ENCODE assay signal across 21 cellular contexts in the genomic region with DNA sequence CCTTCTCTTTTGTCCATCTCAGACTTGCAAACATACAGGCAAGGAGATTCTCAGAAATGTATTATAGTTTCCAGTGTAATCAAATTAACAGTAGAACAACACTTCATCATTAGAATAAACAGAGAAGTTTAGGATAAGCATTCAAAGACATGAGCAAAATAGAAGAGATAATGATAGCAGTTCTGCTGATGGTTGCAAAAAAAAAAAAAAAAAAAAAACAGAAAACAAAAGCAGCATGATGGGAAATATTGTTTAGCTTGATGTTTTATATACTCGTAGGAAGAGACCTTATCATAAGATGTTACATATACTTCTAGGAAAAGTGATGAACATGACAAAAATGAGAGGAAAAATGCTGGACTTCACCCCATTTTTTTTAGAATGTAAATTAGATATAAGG.
A peak's percentile ranks its signal among the peaks of the same experiment; 100 is the strongest.
DNase-seq lines count a peak whose midpoint lies in the region; ATAC-seq, FAIRE-seq and TF ChIP-seq lines count a peak whose summit lies in the region.
"Had no signal": no experiment of that assay in that cellular context is flagged by ENCODE, and none has a peak within 500 bp of the region (broad histone marks: within the 10 kb centered on the region; RNA-seq: fewer than 3 reads in every experiment).

No MANE protein-coding gene starts in this region.

- H3K4ac ChIP-seq in H1 (replicated peaks; ENCODE audit: insufficient read length, low read depth, low read length), result no peak overlapping the region

- POLR2A ChIA-PET in H1 (lab: Charles Lee; ENCODE audit: partially characterized antibody), result no interaction called here

- no peak overlapping the region for H2BK12ac ChIP-seq in H1 (ENCODE audit: low read depth, low read length)

- intact Hi-C loops in esophagus muscularis mucosa (cut with DNase I), result no loop called here

- H3K4me1 Mint-ChIP-seq in GM23338, result peaks cover 11% of the 10 kb centered on the region
- H3K4me1 Mint-ChIP-seq: B cell; CD4-positive, CD25-positive, alpha-beta regulatory T cell had no signal

- H3K4me3 ChIP-seq in GM23338 (no peak overlapping the region), HUES6 (ENCODE audit: low read depth, low read length) (no peak overlapping the region), H1 (ENCODE audit: extremely low read depth in 1 of 4, insufficient read depth in 2 of 4, low read depth in 3 of 4, low read length in 4 of 4) (no peak overlapping the region), esophagus muscularis mucosa (no peak overlapping the region)
- H3K4me3 ChIP-seq: BLaER1, GM12878, GM23248 had no signal

- no peak for TF ChIP-seq CTCF in GM23338 (conservative IDR thresholded peaks at IDR 0.05; ENCODE audit: low read depth in 2 of 2)
- TF ChIP-seq CTCF in H1 (IDR thresholded peaks at IDR 0.05; ENCODE audit: control extremely low read depth in 1 of 3, insufficient read depth in 1 of 3, low read depth in 1 of 3, low read length in 3 of 3), result no peak
- TF ChIP-seq CTCF in esophagus muscularis mucosa (IDR thresholded peaks at IDR 0.05), result no peak

- WGBS in H1 (ENCODE audit: extremely low coverage in 1 of 2, insufficient coverage in 1 of 2, insufficient read length in 1 of 2, insufficient replicate concordance in 2 of 2, low coverage in 1 of 2, low lambda C conversion rate in 2 of 2, missing lambda C conversion rate in 1 of 2), 2 experiments, result 85% methylated on average over 1 of the region's 1 CpG; no CpG with 5 or more reads in 1 of the 2 experiments
- 85% methylated on average over 1 of the region's 1 CpG for WGBS in esophagus muscularis mucosa

- H3K36me3 ChIP-seq in GM23338 (ENCODE audit: insufficient read depth) (no peaks in the 10 kb centered on the region), HUES6 (ENCODE audit: control insufficient read depth, insufficient read depth, low read length) (no peaks in the 10 kb centered on the region), H1 (ENCODE audit: control insufficient read depth in 2 of 4, insufficient read depth in 4 of 4, low read length in 3 of 4) (no peaks in the 10 kb centered on the region), esophagus muscularis mucosa (no peaks in the 10 kb centered on the region)
- H3K36me3 ChIP-seq: BLaER1 had no signal

- H3K27ac Mint-ChIP-seq in GM23338, result no peak overlapping the region
- H3K27ac Mint-ChIP-seq: B cell; CD4-positive, CD25-positive, alpha-beta regulatory T cell; CD8-positive, alpha-beta T cell had no signal

- no peaks in the 10 kb centered on the region for H3K9me2 ChIP-seq in GM23338 (ENCODE audit: insufficient read depth)

- H2BK20ac ChIP-seq in H1 (ENCODE audit: low read length), result no peak overlapping the region

- TF ChIP-seq RAD21 in H1 (IDR thresholded peaks at IDR 0.05 in 1 of 2, conservative IDR thresholded peaks at IDR 0.05 in 1 of 2; ENCODE audit: low read depth in 2 of 2, low read length in 2 of 2), result no peak

- H3K4me2 ChIP-seq in GM23338, result no peak overlapping the region
- no peak overlapping the region for H3K4me2 ChIP-seq in H1 (ENCODE audit: insufficient read depth in 1 of 2, low read depth in 2 of 2, low read length in 2 of 2)
- H3K4me2 ChIP-seq: BLaER1 had no signal

- no peak for TF ChIP-seq EP300 in H1 (IDR thresholded peaks at IDR 0.05; ENCODE audit: borderline replicate concordance in 1 of 2, low read depth in 2 of 2, low read length in 2 of 2)
- no peak for TF ChIP-seq EP300 in esophagus muscularis mucosa (IDR thresholded peaks at IDR 0.05)

- no peaks in the 10 kb centered on the region for H3K36me3 Mint-ChIP-seq in GM23338 (ENCODE audit: low read depth)
- H3K36me3 Mint-ChIP-seq: CD8-positive, alpha-beta T cell had no signal

- H4K20me1 ChIP-seq in GM23338 (replicated peaks; ENCODE audit: insufficient read depth), result no peaks in the 10 kb centered on the region
- no peaks in the 10 kb centered on the region for H4K20me1 ChIP-seq in H1 (replicated peaks in 1 of 2; ENCODE audit: control insufficient read depth in 1 of 2, insufficient read depth in 2 of 2, low read length in 2 of 2)
- H4K20me1 ChIP-seq: BLaER1 had no signal

- H4K5ac ChIP-seq in H1 (ENCODE audit: insufficient read length, low read depth, low read length), result no peak overlapping the region

- H3K79me1 ChIP-seq in H1 (ENCODE audit: low read depth, low read length), result no peaks in the 10 kb centered on the region

- H3K9ac ChIP-seq in HUES6 (ENCODE audit: low read length) (no peak overlapping the region), H1 (replicated peaks in 1 of 4; ENCODE audit: extremely low read depth in 1 of 4, low read depth in 3 of 4, low read length in 3 of 4) (no peak overlapping the region)
- H3K9ac ChIP-seq: BLaER1, GM23248 had no signal

- no peak overlapping the region for H2BK120ac ChIP-seq in H1 (replicated peaks; ENCODE audit: low read depth, low read length)

- no peaks in the 10 kb centered on the region for H3K9me3 ChIP-seq in HUES6 (ENCODE audit: control insufficient read depth, insufficient read depth, low read depth, low read length)
- H3K9me3 ChIP-seq in H1 (ENCODE audit: insufficient read depth in 2 of 2, low read depth in 1 of 2, low read length in 1 of 2), result no peaks in the 10 kb centered on the region
- no peaks in the 10 kb centered on the region for H3K9me3 ChIP-seq in esophagus muscularis mucosa
- H3K9me3 ChIP-seq: BLaER1, Caco-2 had no signal

- H3K9me3 Mint-ChIP-seq in GM23338, result no peaks in the 10 kb centered on the region

- H3K27me3 ChIP-seq in GM23338 (ENCODE audit: insufficient read depth) (no peaks in the 10 kb centered on the region), HUES6 (ENCODE audit: control insufficient read depth, insufficient read depth, low read length) (no peaks in the 10 kb centered on the region), H1 (replicated peaks in 1 of 4; ENCODE audit: control insufficient read depth in 3 of 4, extremely low read depth in 1 of 4, insufficient read depth in 3 of 4, low read length in 3 of 4) (no peaks in the 10 kb centered on the region), esophagus muscularis mucosa (no peaks in the 10 kb centered on the region)
- H3K27me3 ChIP-seq: BLaER1 had no signal

- H3F3A ChIP-seq in GM23338 (replicated peaks; ENCODE audit: low read depth), result no peaks in the 10 kb centered on the region

- H3K27ac ChIP-seq in GM23338 (ENCODE audit: low read depth) (no peak overlapping the region), HUES6 (ENCODE audit: low read depth, low read length) (peak overlapping the region; percentile 18; the same call in 1 of the 2 replicates), H1 (ENCODE audit: low read depth, low read length) (no peak overlapping the region), esophagus muscularis mucosa (replicated peaks in 1 of 4) (no peak overlapping the region)
- H3K27ac ChIP-seq: BLaER1, C4-2B, GM23248 had no signal

- ATAC-seq in GM23338 (no peak), HG03565 (IDR thresholded peaks at IDR 0.05; ENCODE audit: unreplicated experiment) (no peak)
- ATAC-seq: CD8-positive, alpha-beta T cell; GM12878 had no signal

- H3K27me3 Mint-ChIP-seq in GM23338 (ENCODE audit: insufficient read depth, low read depth, poor library complexity), result no peaks in the 10 kb centered on the region
- H3K27me3 Mint-ChIP-seq: B cell; CD4-positive, CD25-positive, alpha-beta regulatory T cell had no signal

- H3K23ac ChIP-seq in H1 (ENCODE audit: insufficient read length), result no peak overlapping the region

- no peaks in the 10 kb centered on the region for H3K23me2 ChIP-seq in H1 (ENCODE audit: low read depth, low read length)

- H3K79me2 ChIP-seq in GM23338 (replicated peaks; ENCODE audit: insufficient read depth) (no peaks in the 10 kb centered on the region), H1 (ENCODE audit: control insufficient read depth in 1 of 2, insufficient read depth in 2 of 2, low read length in 2 of 2) (no peaks in the 10 kb centered on the region)

- no peak overlapping the region for H3K18ac ChIP-seq in H1 (ENCODE audit: extremely low read depth, low read length)

- TF ChIP-seq POLR2A in H1 (IDR thresholded peaks at IDR 0.05; ENCODE audit: control extremely low read depth in 1 of 2, low read depth in 2 of 2, low read length in 2 of 2) (no peak), esophagus muscularis mucosa (IDR thresholded peaks at IDR 0.05; ENCODE audit: low read depth) (no peak)

- H2BK5ac ChIP-seq in H1 (ENCODE audit: low read depth, low read length), result no peak overlapping the region

- no peak overlapping the region for H3K56ac ChIP-seq in H1 (replicated peaks; ENCODE audit: insufficient read length, low read depth, low read length)

- no peak overlapping the region for H4K8ac ChIP-seq in H1 (ENCODE audit: extremely low read depth, insufficient read depth, low read length)

- CTCF ChIA-PET in H1 (lab: Charles Lee; ENCODE audit: partially characterized antibody), result no interaction called here

- H2AFZ ChIP-seq in GM23338, result peak overlapping the region; percentile 61; the same call in 1 of the 2 replicates
- no peak overlapping the region; the same call in 1 of the 2 replicates for H2AFZ ChIP-seq in H1 (ENCODE audit: low read length)
- H2AFZ ChIP-seq: GM23248 had no signal

- no peak overlapping the region for H3K4me3 Mint-ChIP-seq in GM23338
- H3K4me3 Mint-ChIP-seq: B cell; CD4-positive, CD25-positive, alpha-beta regulatory T cell; CD8-positive, alpha-beta T cell had no signal

- no peak overlapping the region for H4K91ac ChIP-seq in H1 (replicated peaks; ENCODE audit: insufficient read length, low read length)

- H3K14ac ChIP-seq in H1 (ENCODE audit: insufficient read length), result no peak overlapping the region

- FAIRE-seq in H1 (lab: Jason Lieb, UNC), result no peak
- FAIRE-seq: GM12878, GM19239, H54 had no signal

- H3K4me1 ChIP-seq in GM23338 (ENCODE audit: insufficient read depth), result peaks cover 7% of the 10 kb centered on the region; the same call in 1 of the 2 replicates
- peaks cover 8% of the 10 kb centered on the region for H3K4me1 ChIP-seq in HUES6 (ENCODE audit: control insufficient read depth, insufficient read depth, low read length)
- H3K4me1 ChIP-seq in H1 (replicated peaks in 1 of 4; ENCODE audit: control insufficient read depth in 3 of 4, insufficient read depth in 4 of 4, low read length in 3 of 4), result no peaks in the 10 kb centered on the region; a peak in 1 of 7 replicates
- no peaks in the 10 kb centered on the region for H3K4me1 ChIP-seq in esophagus muscularis mucosa
- H3K4me1 ChIP-seq: BLaER1, Caco-2 had no signal

- H2BK15ac ChIP-seq in H1 (ENCODE audit: low read length), result no peak overlapping the region

- DNase-seq in GM23338 (ENCODE audit: low spot score) (no peak), H1 (ENCODE audit: low read depth in 1 of 2, low spot score in 2 of 2) (no peak), esophagus muscularis mucosa (ENCODE audit: extremely low spot score) (no peak)
- no peak for DNase-seq in activated effector memory CD4-positive, alpha-beta T cell treated with Interleukin-2 at 50 U/mL for 16 hours
- DNase-seq: Caco-2; CD4-positive, CD25-positive, alpha-beta regulatory T cell; CD8-positive, alpha-beta T cell; DMS153; DMS79; EL; GDM1; GM23248; HCEC 1CT had no signal

- no peak overlapping the region for H2AK5ac ChIP-seq in H1 (ENCODE audit: low read depth, low read length)

TF ChIP-seq in GM23338, 12 proteins besides CTCF, POLR2A, EP300 and RAD21 (continues in another document):
- TF ChIP-seq JUNB (IDR thresholded peaks at IDR 0.05; ENCODE audit: unreplicated experiment) (no peak), ZNF331 (CRISPR knock-in tag; IDR thresholded peaks at IDR 0.05; ENCODE audit: low read depth) (no peak)

TF ChIP-seq in H1, 55 proteins besides CTCF, POLR2A, EP300 and RAD21:
- TF ChIP-seq MAFK (IDR thresholded peaks at IDR 0.05; ENCODE audit: low read depth, low read length), result 0 out of 2 replicates have a peak, but pooled peaks have one; percentile 25
- no peak for TF ChIP-seq CHD2 (IDR thresholded peaks at IDR 0.05; ENCODE audit: low read length)
TF ChIP-seq in H1: peak in this region for 1.
